In the genomic region with DNA sequence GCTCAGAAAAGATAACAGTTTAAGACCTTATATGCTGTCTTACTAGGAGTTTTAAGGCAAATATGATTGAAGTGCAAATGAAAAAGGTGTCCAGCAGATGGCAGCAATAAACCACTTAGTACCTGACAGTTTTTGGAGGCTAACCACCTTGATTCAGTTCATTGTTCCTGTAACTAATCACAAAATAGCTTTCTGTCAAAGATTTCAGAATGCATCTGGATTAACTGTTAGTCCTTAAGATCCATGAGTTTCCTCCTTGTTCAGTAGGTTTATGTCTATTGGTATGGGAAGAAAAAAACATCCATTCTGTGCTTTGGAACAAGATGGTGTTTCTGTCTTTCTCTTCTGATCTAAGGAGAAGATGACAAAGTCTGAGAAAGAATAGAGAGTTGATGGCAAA, we compare ENCODE assay signal across 8 cellular contexts. TPM values are rescaled to one million over a fixed set of nuclear protein-coding genes. Genes with fewer than 3 reads are reported as not detected.
DNase-seq lines count a peak whose midpoint lies in the region; ATAC-seq, FAIRE-seq and TF ChIP-seq lines count a peak whose summit lies in the region.

No MANE protein-coding gene starts in this region.

- no peak for TF ChIP-seq POLR2A in ovary (IDR thresholded peaks at IDR 0.05)

- peak; percentile 78 for FAIRE-seq in TTC549 (lab: Jason Lieb, UNC)

- H3K36me3 ChIP-seq in ovary, result no peaks in the 10 kb centered on the region

- ATAC-seq in GM21360 (IDR thresholded peaks at IDR 0.05; ENCODE audit: unreplicated experiment), result peak; percentile 62
- ATAC-seq in GM21447 (IDR thresholded peaks at IDR 0.05; ENCODE audit: unreplicated experiment), result no peak

- peak in 2 of 3 donors; percentile 54 to 60 for TF ChIP-seq CTCF in ovary (IDR thresholded peaks at IDR 0.05)

- H3K27me3 ChIP-seq in ovary, result no peaks in the 10 kb centered on the region

- no peaks in the 10 kb centered on the region for H3K9me3 ChIP-seq in ovary

- intact Hi-C loops in ovary (cut with DNase I), result loop anchor here in 3 of 4 donors (5.0 to 10.0 kb wide), 2 partner anchors 110 to 162 kb away; no protein-coding TSS in a partner anchor

- no peak overlapping the region for H3K27ac ChIP-seq in ovary

- no peak for TF ChIP-seq EP300 in ovary (IDR thresholded peaks at IDR 0.05)

- peak; percentile 11 for DNase-seq in SHP77 treated with DMSO at 0.1 percent for 48 hours (lab: John Stamatoyannopoulos, UW)
- DNase-seq in SHP77 (lab: John Stamatoyannopoulos, UW), result no peak
- peak; percentile 17 for DNase-seq in NCI-H1092 (lab: John Stamatoyannopoulos, UW)
- DNase-seq in fibroblast of gingiva (ENCODE audit: low read depth), result peak; percentile 36
- peak in 1 of 5 donors; percentile 37 for DNase-seq in ovary

- H3K4me3 ChIP-seq in ovary, result no peak overlapping the region

- no peaks in the 10 kb centered on the region for H3K4me1 ChIP-seq in ovary (ENCODE audit: insufficient read depth)

RNA-seq across cellular contexts. Expression of a gene that starts 46.6 kb away (rescaled TPM):
- 10 to 100 TPM; 26.5 to 86.3 (median 51.5) TPM for total RNA-seq in ovary
- 10 to 100 TPM; 12.2 to 32.2 TPM for polyA plus RNA-seq in ovary

Comparison
In these comparisons a context has a peak if more than half of its experiments do, and no peak if none do; other contexts are left out.
1. DNase-seq: peak in SHP77 treated with DMSO at 0.1 percent for 48 hours (single experiment), NCI-H1092 (single experiment) and fibroblast of gingiva (single experiment); none in SHP77 (0 of 2).